Comparison of ENCODE assay signal across 1 cellular context in the genomic region with DNA sequence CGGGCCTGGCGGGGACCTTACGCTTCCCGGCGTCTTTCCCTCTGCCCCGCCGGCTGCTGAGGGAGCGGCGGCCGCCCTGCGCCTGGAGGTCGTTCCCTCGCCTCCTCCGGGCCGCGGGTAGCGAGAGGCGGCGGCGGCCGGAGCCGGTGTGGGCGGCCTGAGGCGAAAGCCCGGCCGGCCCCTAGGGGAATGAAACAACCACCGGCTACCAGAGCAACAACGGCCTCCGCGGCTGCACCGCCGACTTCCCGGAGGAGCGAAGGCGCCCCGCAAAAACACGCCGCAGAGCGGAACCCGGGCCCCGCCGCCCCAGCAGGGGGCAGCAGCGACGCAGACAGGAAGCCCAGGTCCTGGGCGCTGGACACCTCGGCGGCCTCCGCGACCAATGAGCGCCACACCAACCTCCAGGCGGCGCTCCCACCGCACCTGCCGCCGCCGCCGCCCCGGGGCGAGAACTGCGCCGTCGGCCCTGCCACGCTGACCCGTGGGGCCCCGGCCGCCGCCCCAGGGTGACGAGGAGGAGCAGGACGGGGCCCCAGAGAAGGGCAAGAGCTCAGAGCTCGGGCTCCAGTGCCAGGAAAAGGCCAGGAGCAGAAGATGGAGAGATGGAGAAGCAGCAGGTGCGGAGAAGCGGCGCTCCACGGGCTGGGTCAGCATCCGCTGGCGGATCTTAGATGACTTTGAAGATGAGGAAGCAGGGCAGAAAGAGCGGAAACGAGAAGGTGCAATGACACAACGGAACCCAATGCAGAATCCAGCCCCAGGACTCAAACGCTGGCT.
TF ChIP-seq lines count a peak whose summit lies in the region.

No MANE protein-coding gene starts in this region.

TF ChIP-seq in GM12878, 131 proteins besides CTCF, POLR2A, EP300 and RAD21 (continued from another document):
- TF ChIP-seq PAX5 (IDR thresholded peaks at IDR 0.05; ENCODE audit: borderline replicate concordance, low read depth, low read length) (peak; percentile 79; the same call in 1 of the 2 replicates), LARP7 (IDR thresholded peaks at IDR 0.05) (peak; percentile 93), MEF2B (IDR thresholded peaks at IDR 0.05; ENCODE audit: partially characterized antibody, poor library complexity, severe bottlenecking) (peak; percentile 59), RELA (IDR thresholded peaks at IDR 0.05; ENCODE audit: borderline replicate concordance, partially characterized antibody) (peak; percentile 69), ZNF592 (IDR thresholded peaks at IDR 0.05) (peak; percentile 93), NR2C1 (IDR thresholded peaks at IDR 0.05) (0 out of 2 replicates have a peak, but pooled peaks have one; percentile 8), RUNX3 (IDR thresholded peaks at IDR 0.05; ENCODE audit: low read length) (peak; percentile 51), TCF3 (IDR thresholded peaks at IDR 0.05; ENCODE audit: borderline replicate concordance, insufficient read depth, low read depth, low read length) (0 out of 2 replicates have a peak, but pooled peaks have one; percentile 39), SIN3A (IDR thresholded peaks at IDR 0.05; ENCODE audit: low read depth, low read length) (0 out of 2 replicates have a peak, but pooled peaks have one; percentile 32)
- TF ChIP-seq, protein P1, sequence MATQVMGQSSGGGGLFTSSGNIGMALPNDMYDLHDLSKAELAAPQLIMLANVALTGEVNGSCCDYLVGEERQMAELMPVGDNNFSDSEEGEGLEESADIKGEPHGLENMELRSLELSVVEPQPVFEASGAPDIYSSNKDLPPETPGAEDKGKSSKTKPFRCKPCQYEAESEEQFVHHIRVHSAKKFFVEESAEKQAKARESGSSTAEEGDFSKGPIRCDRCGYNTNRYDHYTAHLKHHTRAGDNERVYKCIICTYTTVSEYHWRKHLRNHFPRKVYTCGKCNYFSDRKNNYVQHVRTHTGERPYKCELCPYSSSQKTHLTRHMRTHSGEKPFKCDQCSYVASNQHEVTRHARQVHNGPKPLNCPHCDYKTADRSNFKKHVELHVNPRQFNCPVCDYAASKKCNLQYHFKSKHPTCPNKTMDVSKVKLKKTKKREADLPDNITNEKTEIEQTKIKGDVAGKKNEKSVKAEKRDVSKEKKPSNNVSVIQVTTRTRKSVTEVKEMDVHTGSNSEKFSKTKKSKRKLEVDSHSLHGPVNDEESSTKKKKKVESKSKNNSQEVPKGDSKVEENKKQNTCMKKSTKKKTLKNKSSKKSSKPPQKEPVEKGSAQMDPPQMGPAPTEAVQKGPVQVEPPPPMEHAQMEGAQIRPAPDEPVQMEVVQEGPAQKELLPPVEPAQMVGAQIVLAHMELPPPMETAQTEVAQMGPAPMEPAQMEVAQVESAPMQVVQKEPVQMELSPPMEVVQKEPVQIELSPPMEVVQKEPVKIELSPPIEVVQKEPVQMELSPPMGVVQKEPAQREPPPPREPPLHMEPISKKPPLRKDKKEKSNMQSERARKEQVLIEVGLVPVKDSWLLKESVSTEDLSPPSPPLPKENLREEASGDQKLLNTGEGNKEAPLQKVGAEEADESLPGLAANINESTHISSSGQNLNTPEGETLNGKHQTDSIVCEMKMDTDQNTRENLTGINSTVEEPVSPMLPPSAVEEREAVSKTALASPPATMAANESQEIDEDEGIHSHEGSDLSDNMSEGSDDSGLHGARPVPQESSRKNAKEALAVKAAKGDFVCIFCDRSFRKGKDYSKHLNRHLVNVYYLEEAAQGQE (IDR thresholded peaks at IDR 0.05; ENCODE audit: low read depth, low read length), result no peak
